2 cellular contexts compared by ENCODE assay signal in the genomic region with DNA sequence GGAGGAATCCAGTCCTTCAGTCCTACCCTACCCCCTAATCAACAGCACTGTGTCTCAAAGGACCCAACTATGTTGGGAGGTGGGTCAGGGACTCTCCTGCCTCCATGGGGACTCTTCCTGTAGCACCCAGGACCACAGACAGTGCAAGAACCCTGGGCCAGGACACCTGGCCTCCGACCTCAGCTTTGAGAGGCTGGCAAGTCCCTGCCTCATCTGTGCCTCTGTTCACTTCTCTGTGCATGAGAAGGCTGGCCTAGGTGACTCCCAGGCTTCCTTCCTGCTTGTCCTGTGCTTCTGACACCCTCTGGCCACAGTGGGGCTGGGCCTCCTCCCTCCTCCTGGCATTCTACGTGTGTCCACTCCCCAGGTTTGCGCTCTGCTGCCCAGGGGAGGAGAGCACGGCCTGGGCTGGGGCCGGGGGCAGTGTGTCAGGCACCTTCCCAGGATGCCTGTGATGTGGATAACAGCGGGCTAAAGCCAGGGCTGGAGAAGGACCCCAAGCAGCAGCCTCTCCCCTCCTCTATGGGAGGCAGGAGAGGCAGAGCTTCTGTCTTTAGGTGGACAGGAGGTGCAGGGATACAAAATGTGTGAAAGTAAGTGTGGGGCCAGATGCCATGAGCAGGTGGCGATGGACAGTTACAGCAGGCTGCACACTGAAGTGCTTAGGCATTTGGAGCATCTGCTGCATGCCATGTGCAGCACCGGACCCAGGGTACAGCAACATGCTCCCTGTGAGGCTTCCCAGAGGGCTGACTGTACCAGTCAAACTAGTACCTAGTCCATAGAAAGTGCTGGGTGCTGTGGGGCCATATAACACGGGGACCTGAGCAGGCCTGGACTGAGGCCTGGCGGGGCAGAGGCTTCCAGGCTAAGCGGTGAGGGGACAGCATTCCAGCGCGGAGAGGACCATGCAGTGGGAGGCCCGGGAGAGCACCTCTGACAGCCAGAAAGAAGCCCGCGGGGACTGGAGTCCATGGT.
TF ChIP-seq lines count a peak whose summit lies in the region.

No MANE protein-coding gene starts in this region.

TF ChIP-seq in SK-N-SH treated with all-trans-retinoic acid at 6 μM for 48 hours, 23 proteins besides CTCF, POLR2A, EP300 and RAD21 (continued from another document):
- TF ChIP-seq, protein P1, sequence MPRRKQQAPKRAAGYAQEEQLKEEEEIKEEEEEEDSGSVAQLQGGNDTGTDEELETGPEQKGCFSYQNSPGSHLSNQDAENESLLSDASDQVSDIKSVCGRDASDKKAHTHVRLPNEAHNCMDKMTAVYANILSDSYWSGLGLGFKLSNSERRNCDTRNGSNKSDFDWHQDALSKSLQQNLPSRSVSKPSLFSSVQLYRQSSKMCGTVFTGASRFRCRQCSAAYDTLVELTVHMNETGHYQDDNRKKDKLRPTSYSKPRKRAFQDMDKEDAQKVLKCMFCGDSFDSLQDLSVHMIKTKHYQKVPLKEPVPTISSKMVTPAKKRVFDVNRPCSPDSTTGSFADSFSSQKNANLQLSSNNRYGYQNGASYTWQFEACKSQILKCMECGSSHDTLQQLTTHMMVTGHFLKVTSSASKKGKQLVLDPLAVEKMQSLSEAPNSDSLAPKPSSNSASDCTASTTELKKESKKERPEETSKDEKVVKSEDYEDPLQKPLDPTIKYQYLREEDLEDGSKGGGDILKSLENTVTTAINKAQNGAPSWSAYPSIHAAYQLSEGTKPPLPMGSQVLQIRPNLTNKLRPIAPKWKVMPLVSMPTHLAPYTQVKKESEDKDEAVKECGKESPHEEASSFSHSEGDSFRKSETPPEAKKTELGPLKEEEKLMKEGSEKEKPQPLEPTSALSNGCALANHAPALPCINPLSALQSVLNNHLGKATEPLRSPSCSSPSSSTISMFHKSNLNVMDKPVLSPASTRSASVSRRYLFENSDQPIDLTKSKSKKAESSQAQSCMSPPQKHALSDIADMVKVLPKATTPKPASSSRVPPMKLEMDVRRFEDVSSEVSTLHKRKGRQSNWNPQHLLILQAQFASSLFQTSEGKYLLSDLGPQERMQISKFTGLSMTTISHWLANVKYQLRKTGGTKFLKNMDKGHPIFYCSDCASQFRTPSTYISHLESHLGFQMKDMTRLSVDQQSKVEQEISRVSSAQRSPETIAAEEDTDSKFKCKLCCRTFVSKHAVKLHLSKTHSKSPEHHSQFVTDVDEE (CRISPR knock-in tag; IDR thresholded peaks at IDR 0.05) = no peak
- TF ChIP-seq ISL1 (CRISPR knock-in tag; IDR thresholded peaks at IDR 0.05) (no peak), PPARA (CRISPR knock-in tag; IDR thresholded peaks at IDR 0.05; ENCODE audit: borderline replicate concordance) (no peak), GLIS3 (CRISPR knock-in tag; IDR thresholded peaks at IDR 0.05) (no peak), ZNF565 (CRISPR knock-in tag; conservative IDR thresholded peaks at IDR 0.05; ENCODE audit: low read depth) (no peak), ZFP30 (CRISPR knock-in tag; IDR thresholded peaks at IDR 0.05) (no peak), OSR1 (CRISPR knock-in tag; IDR thresholded peaks at IDR 0.05) (no peak), SNAI2 (CRISPR knock-in tag; IDR thresholded peaks at IDR 0.05) (no peak), ZNF70 (CRISPR knock-in tag; IDR thresholded peaks at IDR 0.05) (no peak), ZFP3 (CRISPR knock-in tag; IDR thresholded peaks at IDR 0.05) (no peak), ZNF8 (CRISPR knock-in tag; IDR thresholded peaks at IDR 0.05) (no peak), ZC3H10 (CRISPR knock-in tag; IDR thresholded peaks at IDR 0.05) (no peak)
- TF ChIP-seq, protein P2, sequence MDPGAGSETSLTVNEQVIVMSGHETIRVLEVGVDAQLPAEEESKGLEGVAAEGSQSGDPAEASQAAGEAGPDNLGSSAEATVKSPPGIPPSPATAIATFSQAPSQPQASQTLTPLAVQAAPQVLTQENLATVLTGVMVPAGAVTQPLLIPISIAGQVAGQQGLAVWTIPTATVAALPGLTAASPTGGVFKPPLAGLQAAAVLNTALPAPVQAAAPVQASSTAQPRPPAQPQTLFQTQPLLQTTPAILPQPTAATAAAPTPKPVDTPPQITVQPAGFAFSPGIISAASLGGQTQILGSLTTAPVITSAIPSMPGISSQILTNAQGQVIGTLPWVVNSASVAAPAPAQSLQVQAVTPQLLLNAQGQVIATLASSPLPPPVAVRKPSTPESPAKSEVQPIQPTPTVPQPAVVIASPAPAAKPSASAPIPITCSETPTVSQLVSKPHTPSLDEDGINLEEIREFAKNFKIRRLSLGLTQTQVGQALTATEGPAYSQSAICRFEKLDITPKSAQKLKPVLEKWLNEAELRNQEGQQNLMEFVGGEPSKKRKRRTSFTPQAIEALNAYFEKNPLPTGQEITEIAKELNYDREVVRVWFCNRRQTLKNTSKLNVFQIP (CRISPR knock-in tag; IDR thresholded peaks at IDR 0.05; ENCODE audit: borderline replicate concordance, low read depth) = no peak
- TF ChIP-seq, protein P3, sequence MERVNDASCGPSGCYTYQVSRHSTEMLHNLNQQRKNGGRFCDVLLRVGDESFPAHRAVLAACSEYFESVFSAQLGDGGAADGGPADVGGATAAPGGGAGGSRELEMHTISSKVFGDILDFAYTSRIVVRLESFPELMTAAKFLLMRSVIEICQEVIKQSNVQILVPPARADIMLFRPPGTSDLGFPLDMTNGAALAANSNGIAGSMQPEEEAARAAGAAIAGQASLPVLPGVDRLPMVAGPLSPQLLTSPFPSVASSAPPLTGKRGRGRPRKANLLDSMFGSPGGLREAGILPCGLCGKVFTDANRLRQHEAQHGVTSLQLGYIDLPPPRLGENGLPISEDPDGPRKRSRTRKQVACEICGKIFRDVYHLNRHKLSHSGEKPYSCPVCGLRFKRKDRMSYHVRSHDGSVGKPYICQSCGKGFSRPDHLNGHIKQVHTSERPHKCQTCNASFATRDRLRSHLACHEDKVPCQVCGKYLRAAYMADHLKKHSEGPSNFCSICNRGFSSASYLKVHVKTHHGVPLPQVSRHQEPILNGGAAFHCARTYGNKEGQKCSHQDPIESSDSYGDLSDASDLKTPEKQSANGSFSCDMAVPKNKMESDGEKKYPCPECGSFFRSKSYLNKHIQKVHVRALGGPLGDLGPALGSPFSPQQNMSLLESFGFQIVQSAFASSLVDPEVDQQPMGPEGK (CRISPR knock-in tag; IDR thresholded peaks at IDR 0.05; ENCODE audit: borderline replicate concordance) = no peak
- TF ChIP-seq, protein P4, sequence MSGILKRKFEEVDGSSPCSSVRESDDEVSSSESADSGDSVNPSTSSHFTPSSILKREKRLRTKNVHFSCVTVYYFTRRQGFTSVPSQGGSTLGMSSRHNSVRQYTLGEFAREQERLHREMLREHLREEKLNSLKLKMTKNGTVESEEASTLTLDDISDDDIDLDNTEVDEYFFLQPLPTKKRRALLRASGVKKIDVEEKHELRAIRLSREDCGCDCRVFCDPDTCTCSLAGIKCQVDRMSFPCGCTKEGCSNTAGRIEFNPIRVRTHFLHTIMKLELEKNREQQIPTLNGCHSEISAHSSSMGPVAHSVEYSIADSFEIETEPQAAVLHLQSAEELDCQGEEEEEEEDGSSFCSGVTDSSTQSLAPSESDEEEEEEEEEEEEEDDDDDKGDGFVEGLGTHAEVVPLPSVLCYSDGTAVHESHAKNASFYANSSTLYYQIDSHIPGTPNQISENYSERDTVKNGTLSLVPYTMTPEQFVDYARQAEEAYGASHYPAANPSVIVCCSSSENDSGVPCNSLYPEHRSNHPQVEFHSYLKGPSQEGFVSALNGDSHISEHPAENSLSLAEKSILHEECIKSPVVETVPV (CRISPR knock-in tag; IDR thresholded peaks at IDR 0.05) = no peak
- TF ChIP-seq, protein P5, sequence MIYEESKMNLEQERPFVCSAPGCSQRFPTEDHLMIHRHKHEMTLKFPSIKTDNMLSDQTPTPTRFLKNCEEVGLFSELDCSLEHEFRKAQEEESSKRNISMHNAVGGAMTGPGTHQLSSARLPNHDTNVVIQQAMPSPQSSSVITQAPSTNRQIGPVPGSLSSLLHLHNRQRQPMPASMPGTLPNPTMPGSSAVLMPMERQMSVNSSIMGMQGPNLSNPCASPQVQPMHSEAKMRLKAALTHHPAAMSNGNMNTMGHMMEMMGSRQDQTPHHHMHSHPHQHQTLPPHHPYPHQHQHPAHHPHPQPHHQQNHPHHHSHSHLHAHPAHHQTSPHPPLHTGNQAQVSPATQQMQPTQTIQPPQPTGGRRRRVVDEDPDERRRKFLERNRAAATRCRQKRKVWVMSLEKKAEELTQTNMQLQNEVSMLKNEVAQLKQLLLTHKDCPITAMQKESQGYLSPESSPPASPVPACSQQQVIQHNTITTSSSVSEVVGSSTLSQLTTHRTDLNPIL (CRISPR knock-in tag; IDR thresholded peaks at IDR 0.05; ENCODE audit: low read depth) = no peak

TF ChIP-seq in SK-N-SH, 30 proteins besides CTCF, POLR2A, EP300 and RAD21 (continued from another document):
- TF ChIP-seq, protein P6, sequence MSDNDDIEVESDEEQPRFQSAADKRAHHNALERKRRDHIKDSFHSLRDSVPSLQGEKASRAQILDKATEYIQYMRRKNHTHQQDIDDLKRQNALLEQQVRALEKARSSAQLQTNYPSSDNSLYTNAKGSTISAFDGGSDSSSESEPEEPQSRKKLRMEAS (IDR thresholded peaks at IDR 0.05; ENCODE audit: low read depth) = no peak
